8 cellular contexts compared by ENCODE assay signal in genomic region chr11:6438979-6439571, GRCh38. TPM values are rescaled to one million over a fixed set of nuclear protein-coding genes. Genes with fewer than 3 reads are reported as not detected.
A peak's percentile ranks its signal among the peaks of the same experiment; 100 is the strongest.
DNase-seq lines count a peak whose midpoint lies in the region; ATAC-seq and TF ChIP-seq lines count a peak whose summit lies in the region.

No MANE protein-coding gene starts in this region.

- H3K36me3 ChIP-seq in RWPE2 (ENCODE audit: low read depth) = no peaks in the 10 kb centered on the region

- no peaks in the 10 kb centered on the region for H3K4me1 ChIP-seq in RWPE2 (ENCODE audit: insufficient read depth, poor library complexity, severe bottlenecking)

- TF ChIP-seq CTCF in RWPE2 (IDR thresholded peaks at IDR 0.05; ENCODE audit: poor library complexity, severe bottlenecking) = peak; percentile 57
- TF ChIP-seq CTCF in MCF 10A (IDR thresholded peaks at IDR 0.05; ENCODE audit: unreplicated experiment) = peak; percentile 46

- no TSS peak for BruUV-seq in MCF 10A (replicated peaks; lab: Mats Ljungman, UMichigan)

- no peaks in the 10 kb centered on the region for H3K27me3 ChIP-seq in RWPE2 (ENCODE audit: insufficient read depth, poor library complexity, severe bottlenecking)

- H3K4me3 ChIP-seq in RWPE2 (ENCODE audit: severe bottlenecking) = no peak overlapping the region

- H3K27ac ChIP-seq in RWPE2 (ENCODE audit: poor library complexity, severe bottlenecking) = no peak overlapping the region

- H3K27me3 Mint-ChIP-seq in MCF 10A (ENCODE audit: insufficient read depth, unreplicated experiment) (no peaks in the 10 kb centered on the region), immature natural killer cell (ENCODE audit: low read depth in 3 of 3) (peaks cover 0 to 2% (median 0%) of the 10 kb centered on the region in 3 donors)

- CTCF ChIA-PET in MCF 10A (lab: Yijun Ruan, JAX) = interaction anchor here (0.6 to 14.6 kb wide), 11 partner anchors 9 to 395 kb away, joined by 3 to 469 read pairs (median 4); no protein-coding TSS in a partner anchor

- H3K4me1 Mint-ChIP-seq in MCF 10A (ENCODE audit: insufficient read depth, unreplicated experiment) (no peaks in the 10 kb centered on the region), immature natural killer cell (no peaks in the 10 kb centered on the region)

- H3K9me3 Mint-ChIP-seq in MCF 10A (ENCODE audit: unreplicated experiment) = no peaks in the 10 kb centered on the region
- H3K9me3 Mint-ChIP-seq in immature natural killer cell = no peaks in the 10 kb centered on the region

- H3K27ac Mint-ChIP-seq in MCF 10A (ENCODE audit: low read depth, unreplicated experiment) (no peak overlapping the region), immature natural killer cell (no peak overlapping the region)

- intact Hi-C loops in MCF 10A (cut with micrococcal nuclease) = loop anchor here (1.0 kb wide), 1 partner anchor 66 kb away; no protein-coding TSS in a partner anchor

- peak; percentile 70 for DNase-seq in ELR (ENCODE audit: low read depth)
- DNase-seq in LHCN-M2 (ENCODE audit: low read depth) = peak; percentile 46
- DNase-seq in RWPE2 (ENCODE audit: low spot score) = no peak
- peak; percentile 64 for DNase-seq in MCF 10A (ENCODE audit: unreplicated experiment)
- peak; percentile 12 to 30 (median 17) for DNase-seq in immature natural killer cell
- peak; percentile 22 for DNase-seq in stimulated activated CD4-positive, alpha-beta T cell treated with anti-CD3 and anti-CD28 coated beads, Interleukin-2, amount 100 ng/mL, for 4 hours (ENCODE audit: low read depth)

- H3K4me3 Mint-ChIP-seq in MCF 10A (ENCODE audit: unreplicated experiment) (no peak overlapping the region), immature natural killer cell (no peak overlapping the region)

- H3K36me3 Mint-ChIP-seq in MCF 10A (ENCODE audit: insufficient read depth, unreplicated experiment) (no peaks in the 10 kb centered on the region), immature natural killer cell (peaks cover 0 to 3% (median 0%) of the 10 kb centered on the region in 3 donors)

- H3K9me3 ChIP-seq in RWPE2 (ENCODE audit: severe bottlenecking) = no peaks in the 10 kb centered on the region

- ATAC-seq in RWPE2 (ENCODE audit: low read depth) (peak; percentile 45; the same call in 1 of the 3 replicates), HG03460 (IDR thresholded peaks at IDR 0.05; ENCODE audit: unreplicated experiment) (no peak), HG02763 (IDR thresholded peaks at IDR 0.05; ENCODE audit: unreplicated experiment) (no peak)

- POLR2A ChIA-PET in MCF 10A (lab: Yijun Ruan, JAX) = no interaction called here

RNA-seq across cellular contexts. Expression of gene HPX, which starts 1.7 kb away (rescaled TPM):
- total RNA-seq in LHCN-M2 (2014; rRNA removed) (0.13 TPM in 1 of 2 replicates, not detected in the other), MCF 10A (2022) (0.71 and 0.75 TPM in 2 replicates)
- 0.30 TPM for polyA plus RNA-seq in LHCN-M2 (2012)
- not detected for polyA plus RNA-seq in immature natural killer cell

RNA-seq across cellular contexts. Expression of gene APBB1, which starts 20.2 kb away (rescaled TPM):
- total RNA-seq in LHCN-M2 (2014; rRNA removed) = 18.3 and 19.0 TPM in 2 replicates
- polyA plus RNA-seq in LHCN-M2 (2012) = 25.3 TPM
- total RNA-seq in MCF 10A (2022) = 0.89 and 1.3 TPM in 2 replicates
- 10 to 100 TPM; 30.8 to 55.9 (median 35.2) TPM for polyA plus RNA-seq in immature natural killer cell

RNA-seq across cellular contexts. Expression of gene TRIM3, which starts 34.7 kb away (rescaled TPM):
- total RNA-seq in LHCN-M2 (2014; rRNA removed) = 23.7 and 29.4 TPM in 2 replicates
- polyA plus RNA-seq in LHCN-M2 (2012) = 13.4 TPM
- 7.3 and 7.4 TPM in 2 replicates for total RNA-seq in MCF 10A (2022)
- polyA plus RNA-seq in immature natural killer cell = 1 to 10 TPM; 1.8 to 5.0 (median 2.9) TPM

RNA-seq across cellular contexts. Expression of gene ARFIP2, which starts 42.1 kb away (rescaled TPM):
- total RNA-seq in LHCN-M2 (2014; rRNA removed) (66.0 and 66.3 TPM in 2 replicates), MCF 10A (2022) (76.3 and 96.0 TPM in 2 replicates)
- 49.8 TPM for polyA plus RNA-seq in LHCN-M2 (2012)
- polyA plus RNA-seq in immature natural killer cell = 10 to 100 TPM; 34.2 to 39.9 (median 35.0) TPM

RNA-seq across cellular contexts. Expression of gene TIMM10B, which starts 42.2 kb away (rescaled TPM):
- total RNA-seq in LHCN-M2 (2014; rRNA removed) = 25.4 and 28.8 TPM in 2 replicates
- 25.1 TPM for polyA plus RNA-seq in LHCN-M2 (2012)
- 36.2 and 42.1 TPM in 2 replicates for total RNA-seq in MCF 10A (2022)
- polyA plus RNA-seq in immature natural killer cell = 10 to 100 TPM; 33.9 to 41.6 (median 35.2) TPM
